22 cellular contexts compared by ENCODE assay signal in the genomic region with DNA sequence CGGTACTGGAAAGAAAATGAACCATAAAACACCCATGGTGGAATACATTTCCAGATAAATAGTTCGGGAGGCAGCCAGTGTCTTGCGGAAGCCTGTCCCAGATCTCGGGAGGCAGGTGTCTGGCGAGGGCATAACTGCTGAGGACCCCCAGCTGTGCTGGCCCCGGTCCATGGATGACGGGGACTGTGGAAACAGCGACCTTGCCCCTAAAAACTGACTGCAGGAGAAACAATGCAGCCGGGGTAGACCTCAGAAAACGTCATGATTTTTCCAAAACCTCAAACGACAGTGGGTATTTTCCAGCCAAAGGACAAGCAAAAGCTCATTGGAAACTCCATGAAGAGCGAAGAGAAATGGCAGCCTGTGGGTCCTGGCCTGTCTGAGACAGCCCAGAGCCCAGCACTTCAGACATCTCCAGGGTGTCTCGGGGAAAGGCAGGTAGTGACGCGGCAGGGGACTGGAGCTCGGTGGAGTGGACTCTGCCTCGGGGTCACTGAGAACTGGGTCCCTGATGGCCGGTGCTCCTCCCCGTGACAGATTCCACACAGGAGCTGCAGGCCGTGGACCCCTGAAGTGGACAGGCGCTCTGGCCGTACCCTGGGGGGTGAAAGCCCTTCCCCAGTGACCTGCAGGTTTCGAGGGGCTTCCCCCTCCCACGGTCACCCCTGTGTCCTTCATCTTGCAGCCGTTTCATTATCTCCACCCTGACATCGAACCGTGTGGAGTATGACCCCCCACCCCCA.
DNase-seq lines count a peak whose midpoint lies in the region; ATAC-seq and TF ChIP-seq lines count a peak whose summit lies in the region.
"Had no signal": no experiment of that assay in that cellular context is flagged by ENCODE, and none has a peak within 500 bp of the region (broad histone marks: within the 10 kb centered on the region; RNA-seq: fewer than 3 reads in every experiment).

No MANE protein-coding gene starts in this region.

- H3K27ac ChIP-seq in BLaER1 treated with 17β-estradiol and CSF1 and Interleukin-3, amounts not matched to agents 10 nM and 100 nM, result no peak overlapping the region
- H3K27ac ChIP-seq in SJCRH30 (no peak overlapping the region), upper lobe of right lung (no peak overlapping the region)
- H3K27ac ChIP-seq: HL-60, PC-9, RWPE1 had no signal

- H3K4me3 Mint-ChIP-seq in T-cell, result no peak overlapping the region
- H3K4me3 Mint-ChIP-seq: CD14-positive monocyte had no signal

- peaks cover 0 to 9% (median 0%) of the 10 kb centered on the region in 3 donors for H3K4me1 Mint-ChIP-seq in T-cell
- H3K4me1 Mint-ChIP-seq: H9 had no signal

- TF ChIP-seq CTCF in choroid plexus epithelial cell (conservative IDR thresholded peaks at IDR 0.05; ENCODE audit: low read depth, low read length), result no peak
- no peak for TF ChIP-seq CTCF in upper lobe of right lung (IDR thresholded peaks at IDR 0.05)

- peaks cover 10 to 86% (median 66%) of the 10 kb centered on the region in 10 experiments; a peak in 18 of 20 replicates for H3K4me1 ChIP-seq in BLaER1 treated with 17β-estradiol and CSF1 and Interleukin-3, amounts not matched to agents 10 nM and 100 nM
- H3K4me1 ChIP-seq in SJCRH30 (peaks cover 29% of the 10 kb centered on the region), skeletal muscle satellite cell (ENCODE audit: control insufficient read depth, insufficient read depth, low read length) (peaks cover 51% of the 10 kb centered on the region), upper lobe of right lung (no peaks in the 10 kb centered on the region)

- no peak overlapping the region for H3K27ac Mint-ChIP-seq in T-cell

- peak overlapping the region in 10 of 11 experiments; percentile 19 to 79 (median 62); a peak in 18 of 22 replicates for H3K4me2 ChIP-seq in BLaER1 treated with 17β-estradiol and CSF1 and Interleukin-3, amounts not matched to agents 10 nM and 100 nM
- peak overlapping the region; percentile 48 for H3K4me2 ChIP-seq in skeletal muscle satellite cell (ENCODE audit: low read length)
- H3K4me2 ChIP-seq: PC-9 had no signal

- H3K36me3 ChIP-seq in BLaER1 treated with 17β-estradiol and CSF1 and Interleukin-3, amounts not matched to agents 10 nM and 100 nM, result no peaks in the 10 kb centered on the region
- H3K36me3 ChIP-seq in SJCRH30, result no peaks in the 10 kb centered on the region
- H3K36me3 ChIP-seq in skeletal muscle satellite cell (ENCODE audit: insufficient read depth, low read length), result no peaks in the 10 kb centered on the region
- H3K36me3 ChIP-seq in upper lobe of right lung, result no peaks in the 10 kb centered on the region
- H3K36me3 ChIP-seq: MG63 had no signal

- CTCF ChIA-PET in T-cell (lab: Charles Lee), result no interaction called here

- POLR2A ChIA-PET in T-cell (lab: Charles Lee), result no interaction called here

- no peaks in the 10 kb centered on the region for H3K9me3 ChIP-seq in BLaER1 treated with 17β-estradiol and CSF1 and Interleukin-3, amounts not matched to agents 10 nM and 100 nM (replicated peaks in 1 of 11)
- H3K9me3 ChIP-seq in SJCRH30 (replicated peaks) (no peaks in the 10 kb centered on the region), skeletal muscle satellite cell (replicated peaks; ENCODE audit: low read length) (no peaks in the 10 kb centered on the region), upper lobe of right lung (no peaks in the 10 kb centered on the region)
- H3K9me3 ChIP-seq: MG63 had no signal

- ATAC-seq in HG03159 (IDR thresholded peaks at IDR 0.05; ENCODE audit: unreplicated experiment) (no peak), upper lobe of right lung (no peak), T-cell (replicated peaks in 1 of 4) (no peak)

- peaks cover 0 to 4% of the 10 kb centered on the region in 2 donors for H3K27me3 Mint-ChIP-seq in T-cell

- peaks cover 0 to 9% (median 0%) of the 10 kb centered on the region in 11 experiments; a peak in 3 of 22 replicates for H3K27me3 ChIP-seq in BLaER1 treated with 17β-estradiol and CSF1 and Interleukin-3, amounts not matched to agents 10 nM and 100 nM
- H3K27me3 ChIP-seq in SJCRH30 (no peaks in the 10 kb centered on the region), skeletal muscle satellite cell (ENCODE audit: control insufficient read depth, insufficient read depth, low read length) (peaks cover 14% of the 10 kb centered on the region), upper lobe of right lung (no peaks in the 10 kb centered on the region)
- H3K27me3 ChIP-seq: MG63 had no signal

- H3K9ac ChIP-seq in BLaER1 treated with 17β-estradiol and CSF1 and Interleukin-3, amounts not matched to agents 10 nM and 100 nM, result peak overlapping the region in 1 of 11 experiments; percentile 19; a peak in 1 of 22 replicates
- H3K9ac ChIP-seq in skeletal muscle satellite cell (ENCODE audit: low read depth, low read length), result no peak overlapping the region

- intact Hi-C loops in upper lobe of right lung (cut with DNase I), result loop anchor here (10.0 kb wide), 1 partner anchor 57 kb away; no protein-coding TSS in a partner anchor

- DNase-seq in SJCRH30, result peak; percentile 39 to 51
- peak; percentile 70 for DNase-seq in choroid plexus epithelial cell (ENCODE audit: low read depth)
- no peak for DNase-seq in upper lobe of right lung
- no peak for DNase-seq in T-cell
- DNase-seq: ACHN, DMS79, H9, Kasumi-1, NCI-H1048, NCI-H146, NCI-H2227 treated with DMSO at 0.1 percent for 48 hours, NCI-H510A treated with DMSO at 0.1 percent for 48 hours, NCI-H82, PC-9, SIG-M5 had no signal

- H3K36me3 Mint-ChIP-seq in T-cell, result no peaks in the 10 kb centered on the region
- H3K36me3 Mint-ChIP-seq: CD14-positive monocyte had no signal

- H3K9me3 Mint-ChIP-seq in T-cell, result no peaks in the 10 kb centered on the region
- H3K9me3 Mint-ChIP-seq: CD14-positive monocyte had no signal

- no peak overlapping the region for H3K4me3 ChIP-seq in BLaER1 treated with 17β-estradiol and CSF1 and Interleukin-3, amounts not matched to agents 10 nM and 100 nM
- H3K4me3 ChIP-seq in SJCRH30, result no peak overlapping the region
- H3K4me3 ChIP-seq in choroid plexus epithelial cell (ENCODE audit: low read depth, low read length), result no peak overlapping the region
- H3K4me3 ChIP-seq in skeletal muscle satellite cell (ENCODE audit: low read length), result no peak overlapping the region
- no peak overlapping the region for H3K4me3 ChIP-seq in upper lobe of right lung
- H3K4me3 ChIP-seq: MG63, PC-9 had no signal

- H4K20me1 ChIP-seq in BLaER1 treated with 17β-estradiol and CSF1 and Interleukin-3, amounts not matched to agents 10 nM and 100 nM, result no peaks in the 10 kb centered on the region

Comparison
In these comparisons a context has a peak if more than half of its experiments do, and no peak if none do; other contexts are left out.
1. DNase-seq: peak in SJCRH30 (2 of 2) and choroid plexus epithelial cell (single experiment); none in upper lobe of right lung (single experiment) and T-cell (0 of 34).